Comparison of ENCODE assay signal across 19 cellular contexts in the genomic region with DNA sequence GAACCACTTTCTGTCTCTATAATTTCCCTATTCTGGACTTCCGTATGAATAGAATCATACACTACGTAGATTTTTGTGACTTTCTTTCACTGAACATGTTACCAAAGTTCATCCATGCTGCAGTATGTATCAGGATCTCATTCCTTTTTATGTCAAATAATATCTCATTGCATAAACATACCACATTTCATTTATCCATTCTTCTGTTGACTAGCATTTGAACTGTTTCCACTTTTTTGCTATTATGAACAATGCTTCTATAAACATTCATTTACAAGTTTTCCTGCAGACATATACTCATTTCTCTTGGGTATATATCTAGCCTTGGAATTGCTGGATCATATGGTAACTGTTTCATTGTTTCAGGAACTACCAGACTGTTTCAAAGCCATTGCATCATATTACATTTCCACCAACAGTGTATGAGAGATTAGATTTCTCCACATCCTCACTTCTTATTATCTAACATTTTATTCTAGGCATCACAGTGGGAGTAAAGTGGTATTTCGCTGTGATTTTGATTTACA.
DNase-seq lines count a peak whose midpoint lies in the region; ATAC-seq, FAIRE-seq and TF ChIP-seq lines count a peak whose summit lies in the region.
"Had no signal": no experiment of that assay in that cellular context is flagged by ENCODE, and none has a peak within 500 bp of the region (broad histone marks: within the 10 kb centered on the region; RNA-seq: fewer than 3 reads in every experiment).

No MANE protein-coding gene starts in this region.

- H2BK12ac ChIP-seq in mesenchymal stem cell (ENCODE audit: low read length in 2 of 2), result no peak overlapping the region

- H3K4me3 ChIP-seq in K562 (no peak overlapping the region), mesenchymal stem cell (ENCODE audit: insufficient read depth in 1 of 2, low read depth in 1 of 2, low read length in 2 of 2) (no peak overlapping the region), prostate gland (no peak overlapping the region)
- H3K4me3 ChIP-seq: SJSA1 had no signal

- H3K9me3 ChIP-seq in K562 (replicated peaks; ENCODE audit: control insufficient read depth, insufficient read depth, low read depth, low read length), result no peaks in the 10 kb centered on the region
- no peaks in the 10 kb centered on the region for H3K9me3 ChIP-seq in mesenchymal stem cell (ENCODE audit: control insufficient read depth, low read length)
- H3K9me3 ChIP-seq in prostate gland, result no peaks in the 10 kb centered on the region
- H3K9me3 ChIP-seq: SJSA1 had no signal

- no peaks in the 10 kb centered on the region for H3K27me3 ChIP-seq in K562 (ENCODE audit: control insufficient read depth in 2 of 2, insufficient read depth in 2 of 2, low read length in 2 of 2)
- H3K27me3 ChIP-seq in mesenchymal stem cell (ENCODE audit: control insufficient read depth in 1 of 2, insufficient read depth in 1 of 2, low read length in 2 of 2), result no peaks in the 10 kb centered on the region
- H3K27me3 ChIP-seq in prostate gland (replicated peaks; ENCODE audit: insufficient read depth), result no peaks in the 10 kb centered on the region
- H3K27me3 ChIP-seq: SJSA1 had no signal

- in situ Hi-C loops in K562 (cut with MboI), result no loop called here

- no peak overlapping the region for H2AK5ac ChIP-seq in mesenchymal stem cell (ENCODE audit: low read length, severe bottlenecking)

- DNase-seq in DMS153 (lab: John Stamatoyannopoulos, UW), result peak; percentile 48
- DNase-seq in DMS153 treated with DMSO at 0.1 percent for 48 hours (lab: John Stamatoyannopoulos, UW; ENCODE audit: unreplicated experiment), result no peak
- peak; percentile 82 for DNase-seq in NCI-H2107 treated with DMSO at 0.1 percent for 48 hours (lab: John Stamatoyannopoulos, UW; ENCODE audit: unreplicated experiment)
- peak in 1 of 4 experiments; percentile 6 for DNase-seq in K562 (ENCODE audit: extremely low read depth in 1 of 4, low spot score in 3 of 4)
- peak; percentile 17 for DNase-seq in mesenchymal stem cell
- DNase-seq in prostate gland (ENCODE audit: low spot score), result no peak
- DNase-seq in stimulated activated CD4-positive, alpha-beta T cell treated with anti-CD3 and anti-CD28 coated beads, Interleukin-4, amount 100 ng/mL, for 1 hour, result no peak
- no peak for DNase-seq in left colon
- DNase-seq: activated CD4-positive, alpha-beta T cell treated with anti-CD3 and anti-CD28 coated beads, Interleukin-2, amount 50 U/mL, for 48 hours; amniotic stem cell; CD4-positive, CD25-positive, alpha-beta regulatory T cell; cortex of kidney; HCEC 1CT; NCI-H2081 treated with DMSO at 0.1 percent for 48 hours had no signal

- intact Hi-C loops in K562 (cut with micrococcal nuclease), result no loop called here
- intact Hi-C loops in prostate gland (cut with DNase I), result no loop called here
- intact Hi-C loops in left colon (cut with DNase I, micrococcal nuclease), result no loop called here

- CTCF ChIA-PET in K562 (lab: Yijun Ruan, JAX; ENCODE audit: low intra/inter-chr PET ratio), result no interaction called here

- no TSS peak for BruUV-seq in K562 (replicated peaks; lab: Mats Ljungman, UMichigan)

- H4K91ac ChIP-seq in mesenchymal stem cell (ENCODE audit: low read length), result no peak overlapping the region

- 19% methylated on average over 3 of the region's 3 CpGs for WGBS in K562 (ENCODE audit: insufficient coverage, low coverage, missing lambda C conversion rate)
- 50% methylated on average over 2 of the region's 3 CpGs for WGBS in mesenchymal stem cell
- WGBS in prostate gland, result 63% methylated on average over 3 of the region's 3 CpGs

- no peak overlapping the region for H3K23ac ChIP-seq in mesenchymal stem cell (ENCODE audit: low read length in 2 of 2)

- ATAC-seq in K562, result peak; percentile 93
- ATAC-seq in left colon, result no peak
- ATAC-seq: esophagus mucosa, left lobe of liver had no signal

- no peak for FAIRE-seq in K562 (lab: Jason Lieb, UNC)
- FAIRE-seq: TTC549 had no signal

- H3K4me1 ChIP-seq in K562 (replicated peaks in 1 of 2; ENCODE audit: control insufficient read depth in 2 of 2, insufficient read depth in 2 of 2, low read length in 2 of 2) (no peaks in the 10 kb centered on the region; a peak in 2 of 5 replicates), mesenchymal stem cell (ENCODE audit: control insufficient read depth, insufficient read depth, low read depth, low read length) (no peaks in the 10 kb centered on the region), prostate gland (replicated peaks) (no peaks in the 10 kb centered on the region)
- H3K4me1 ChIP-seq: parathyroid adenoma had no signal

- no peaks in the 10 kb centered on the region for H3K9me1 ChIP-seq in K562 (ENCODE audit: control insufficient read depth, insufficient read depth, low read length)

- no peak overlapping the region for H3K4me2 ChIP-seq in K562 (ENCODE audit: insufficient read depth, low read length)
- H3K4me2 ChIP-seq in mesenchymal stem cell (ENCODE audit: low read length, poor library complexity, severe bottlenecking), result no peak overlapping the region

- no peak overlapping the region for H3K9ac ChIP-seq in K562 (ENCODE audit: insufficient read depth in 1 of 2, low read depth in 2 of 2, low read length in 2 of 2)
- H3K9ac ChIP-seq in mesenchymal stem cell (ENCODE audit: low read length), result no peak overlapping the region
- H3K9ac ChIP-seq: parathyroid adenoma had no signal

- H2BK120ac ChIP-seq in mesenchymal stem cell (ENCODE audit: low read depth, low read length), result no peak overlapping the region

- peak; percentile 93 for TF ChIP-seq EP300 in K562 (IDR thresholded peaks at IDR 0.05; ENCODE audit: low read length)

- H3K27ac ChIP-seq in K562 (ENCODE audit: extremely low read depth, low read depth, low read length) (no peak overlapping the region), mesenchymal stem cell (ENCODE audit: low read length, poor library complexity, severe bottlenecking) (no peak overlapping the region), prostate gland (no peak overlapping the region)
- H3K27ac ChIP-seq: parathyroid adenoma, SJSA1 had no signal

- no peak for TF ChIP-seq RAD21 in K562 (CRISPR knock-in tag; conservative IDR thresholded peaks at IDR 0.05 in 1 of 2, IDR thresholded peaks at IDR 0.05 in 1 of 2)

- no peak overlapping the region for H4K8ac ChIP-seq in mesenchymal stem cell (ENCODE audit: low read length)

- H3K18ac ChIP-seq in mesenchymal stem cell (ENCODE audit: low read depth in 1 of 2, low read length in 2 of 2), result no peak overlapping the region

- H3K36me3 ChIP-seq in K562 (ENCODE audit: control insufficient read depth, insufficient read depth, low read length) (0 out of 3 replicates have a peak, but pooled peaks cover 2% of the 10 kb centered on the region), mesenchymal stem cell (ENCODE audit: control insufficient read depth in 1 of 2, insufficient read depth in 2 of 2, low read depth in 1 of 2, low read length in 2 of 2) (peaks cover 0 to 44% of the 10 kb centered on the region in 2 experiments), prostate gland (no peaks in the 10 kb centered on the region)
- H3K36me3 ChIP-seq: SJSA1 had no signal

- no peaks in the 10 kb centered on the region for H3K79me2 ChIP-seq in K562 (ENCODE audit: control insufficient read depth, insufficient read depth, low read length)
- H3K79me2 ChIP-seq: parathyroid adenoma had no signal

- TF ChIP-seq CTCF in K562 (IDR thresholded peaks at IDR 0.05 in 2 of 3, conservative IDR thresholded peaks at IDR 0.05 in 1 of 3; ENCODE audit: insufficient read depth in 2 of 3, low read depth in 1 of 3, low read length in 3 of 3), result no peak
- TF ChIP-seq CTCF in prostate gland (IDR thresholded peaks at IDR 0.05), result no peak

- peaks cover 4% of the 10 kb centered on the region for H3K79me1 ChIP-seq in mesenchymal stem cell (replicated peaks; ENCODE audit: low read length, poor library complexity, severe bottlenecking)

- H2BK15ac ChIP-seq in mesenchymal stem cell (ENCODE audit: low read depth, poor library complexity, severe bottlenecking), result no peak overlapping the region

- H2BK5ac ChIP-seq in mesenchymal stem cell (ENCODE audit: low read depth, low read length, poor library complexity, severe bottlenecking), result no peak overlapping the region

- H2AFZ ChIP-seq in K562 (ENCODE audit: low read depth, low read length) (no peak overlapping the region), mesenchymal stem cell (ENCODE audit: low read depth, low read length) (no peak overlapping the region)
- H2AFZ ChIP-seq: parathyroid adenoma had no signal

- TF ChIP-seq POLR2A in K562 (conservative IDR thresholded peaks at IDR 0.05) (no peak), prostate gland (IDR thresholded peaks at IDR 0.05) (no peak)

- no peak overlapping the region for H3K4ac ChIP-seq in mesenchymal stem cell (ENCODE audit: low read depth in 1 of 2, low read length in 2 of 2)

- H3K14ac ChIP-seq in mesenchymal stem cell (ENCODE audit: low read length in 2 of 2), result no peak overlapping the region

- POLR2A ChIA-PET in K562 (lab: Yijun Ruan, JAX), result no interaction called here

- no peaks in the 10 kb centered on the region for H4K20me1 ChIP-seq in K562 (replicated peaks; ENCODE audit: control insufficient read depth, insufficient read depth, low read length)

TF ChIP-seq in K562, 482 proteins besides CTCF, POLR2A, EP300 and RAD21 (continues in another document):
- TF ChIP-seq MAZ (CRISPR knock-in tag; conservative IDR thresholded peaks at IDR 0.05 in 1 of 2, IDR thresholded peaks at IDR 0.05 in 1 of 2), result 0 out of 4 replicates have a peak, but pooled peaks of 1 of the 2 experiments have one; percentile 32

Comparison
In these comparisons a context has a peak if more than half of its experiments do, and no peak if none do; other contexts are left out.
1. DNase-seq: peak in DMS153 (single experiment), NCI-H2107 treated with DMSO at 0.1 percent for 48 hours (single experiment) and mesenchymal stem cell (single experiment); none in DMS153 treated with DMSO at 0.1 percent for 48 hours (single experiment), prostate gland (single experiment), stimulated activated CD4-positive, alpha-beta T cell treated with anti-CD3 and anti-CD28 coated beads, Interleukin-4, amount 100 ng/mL, for 1 hour (single experiment) and left colon (0 of 2).